Comparison of ENCODE assay signal across 21 cellular contexts in the genomic region with DNA sequence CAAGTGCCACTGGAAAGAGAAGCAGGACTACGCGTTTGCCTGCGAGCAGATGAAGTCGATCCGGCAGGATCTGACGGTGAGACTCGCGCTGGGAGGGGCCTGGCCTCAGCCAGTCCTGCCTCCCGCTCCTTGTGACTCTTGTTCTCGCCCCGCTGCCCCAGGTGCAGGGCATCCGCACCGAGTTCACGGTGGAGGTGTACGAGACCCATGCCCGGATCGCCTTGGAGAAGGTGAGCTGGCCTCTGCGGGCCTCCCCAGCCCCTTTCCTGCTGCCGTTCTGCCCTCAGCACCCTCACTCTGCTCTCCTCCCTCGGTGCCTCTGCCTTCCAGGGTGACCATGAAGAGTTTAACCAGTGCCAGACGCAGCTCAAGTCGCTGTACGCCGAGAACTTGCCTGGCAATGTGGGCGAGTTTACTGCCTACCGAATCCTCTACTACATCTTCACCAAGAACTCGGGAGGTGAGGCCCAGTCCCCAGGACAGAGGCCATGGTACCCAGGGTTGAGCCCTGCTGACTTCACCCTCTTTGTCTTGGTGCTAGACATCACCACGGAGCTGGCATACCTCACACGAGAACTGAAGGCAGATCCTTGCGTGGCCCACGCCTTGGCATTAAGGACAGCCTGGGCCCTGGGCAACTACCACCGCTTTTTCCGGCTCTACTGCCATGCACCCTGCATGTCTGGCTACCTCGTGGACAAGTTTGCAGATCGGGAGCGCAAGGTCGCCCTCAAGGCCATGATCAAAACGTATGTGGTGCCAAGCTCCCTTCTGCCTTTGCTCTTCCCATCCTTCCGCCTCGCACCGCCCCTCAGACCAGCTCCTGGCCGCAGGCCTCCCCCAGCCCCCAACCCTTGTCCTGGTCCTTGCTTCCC. TPM values are rescaled to one million over a fixed set of nuclear protein-coding genes. Genes with fewer than 3 reads are reported as not detected.
DNase-seq lines count a peak whose midpoint lies in the region; ATAC-seq and TF ChIP-seq lines count a peak whose summit lies in the region.
"Had no signal": no experiment of that assay in that cellular context is flagged by ENCODE, and none has a peak within 500 bp of the region (broad histone marks: within the 10 kb centered on the region; RNA-seq: fewer than 3 reads in every experiment).

No MANE protein-coding gene starts in this region.

- H3K9ac ChIP-seq in IMR-90 (ENCODE audit: low read depth, low read length) = no peak overlapping the region
- H3K9ac ChIP-seq: BLaER1 had no signal

- no peak overlapping the region for H4K5ac ChIP-seq in IMR-90 (ENCODE audit: low read depth, low read length)

- no peak overlapping the region for H3K4me3 ChIP-seq in IMR-90 (ENCODE audit: insufficient read depth, low read depth, low read length)
- H3K4me3 ChIP-seq in sigmoid colon = no peak overlapping the region
- H3K4me3 ChIP-seq in GM23338 = no peak overlapping the region
- H3K4me3 ChIP-seq: ascending aorta, BLaER1, uterus had no signal

- peaks cover 44% of the 10 kb centered on the region for H3K36me3 Mint-ChIP-seq in activated T-cell treated with anti-CD3 and anti-CD28 coated beads, Interleukin-2, amount 50 U/mL, for 4 hours (ENCODE audit: insufficient read depth)
- peaks cover 9 to 23% of the 10 kb centered on the region in 2 donors for H3K36me3 Mint-ChIP-seq in activated T-cell treated with anti-CD3 and anti-CD28 coated beads, Interleukin-2, amount 50 U/mL, for 72 hours (ENCODE audit: insufficient read depth in 2 of 2)
- H3K36me3 Mint-ChIP-seq in chondrocyte (ENCODE audit: low read depth) = peaks cover 38% of the 10 kb centered on the region
- peaks cover 61% of the 10 kb centered on the region for H3K36me3 Mint-ChIP-seq in WTC11
- H3K36me3 Mint-ChIP-seq in GM23338 (ENCODE audit: low read depth) = peaks cover 77% of the 10 kb centered on the region

- dilution Hi-C loops in IMR-90 (cut with HindIII; ENCODE audit: low sequenced_read_pairs, unreplicated experiment) = no loop called here

- no peak overlapping the region for H2AFZ ChIP-seq in IMR-90 (replicated peaks; ENCODE audit: low read length, poor library complexity)
- H2AFZ ChIP-seq in GM23338 = no peak overlapping the region

- no peak overlapping the region for H2BK5ac ChIP-seq in IMR-90 (ENCODE audit: low read depth, low read length, poor library complexity, severe bottlenecking)

- no peak overlapping the region for H2AK5ac ChIP-seq in IMR-90 (ENCODE audit: low read depth, low read length)

- no peak overlapping the region for H4K8ac ChIP-seq in IMR-90 (ENCODE audit: low read depth in 2 of 2, low read length in 2 of 2)

- no peak for TF ChIP-seq RAD21 in IMR-90 (IDR thresholded peaks at IDR 0.05; ENCODE audit: low read length)

- H3K9me3 Mint-ChIP-seq in activated T-cell treated with anti-CD3 and anti-CD28 coated beads, Interleukin-2, amount 50 U/mL, for 4 hours = no peaks in the 10 kb centered on the region
- no peaks in the 10 kb centered on the region for H3K9me3 Mint-ChIP-seq in activated T-cell treated with anti-CD3 and anti-CD28 coated beads, Interleukin-2, amount 50 U/mL, for 72 hours
- H3K9me3 Mint-ChIP-seq in chondrocyte (ENCODE audit: low read depth) (no peaks in the 10 kb centered on the region), WTC11 (no peaks in the 10 kb centered on the region), GM23338 (no peaks in the 10 kb centered on the region)

- no peak overlapping the region for H2BK15ac ChIP-seq in IMR-90 (ENCODE audit: low read depth, low read length)

- no peak for TF ChIP-seq POLR2A in IMR-90 (IDR thresholded peaks at IDR 0.05; ENCODE audit: low read depth, low read length)
- no peak for TF ChIP-seq POLR2A in sigmoid colon (IDR thresholded peaks at IDR 0.05)

- H3K36me3 ChIP-seq in IMR-90 (ENCODE audit: control insufficient read depth, insufficient read depth, low read length) (peaks cover 88% of the 10 kb centered on the region), sigmoid colon (peaks cover 70 to 94% (median 87%) of the 10 kb centered on the region in 4 donors), GM23338 (ENCODE audit: insufficient read depth) (peaks cover 27% of the 10 kb centered on the region)
- H3K36me3 ChIP-seq: uterus had no signal

- H2BK120ac ChIP-seq in IMR-90 (ENCODE audit: low read depth, low read length) = no peak overlapping the region

- peaks cover 6% of the 10 kb centered on the region; the same call in 1 of the 2 replicates for H3K79me2 ChIP-seq in GM23338 (replicated peaks; ENCODE audit: insufficient read depth)

- CTCF ChIA-PET in IMR-90 (lab: Yijun Ruan, JAX) (no interaction called here), WTC11 (lab: Charles Lee) (interaction anchor here (0.6 kb wide), 1 partner anchor 1816 kb away, joined by 5 read pairs; no protein-coding TSS in a partner anchor)

- H3K79me1 ChIP-seq in IMR-90 (ENCODE audit: low read depth in 1 of 2, low read length in 2 of 2) = peaks cover 24 to 67% of the 10 kb centered on the region in 2 experiments

- H3K4me2 ChIP-seq in IMR-90 (ENCODE audit: low read depth, low read length) = no peak overlapping the region
- H3K4me2 ChIP-seq in GM23338 = no peak overlapping the region

- H3K4ac ChIP-seq in IMR-90 (ENCODE audit: low read depth, low read length) = no peak overlapping the region

- H3K14ac ChIP-seq in IMR-90 (replicated peaks; ENCODE audit: low read depth, low read length) = no peak overlapping the region

- in situ Hi-C loops in IMR-90 (cut with MboI; ENCODE audit: low sequenced_read_pairs) = loop anchor here (10.0 to 25.0 kb wide), 6 partner anchors 253 to 1679 kb away; a partner anchor contains a TSS

- H3K27ac Mint-ChIP-seq in activated T-cell treated with anti-CD3 and anti-CD28 coated beads, Interleukin-2, amount 50 U/mL, for 72 hours = no peak overlapping the region
- H3K27ac Mint-ChIP-seq in chondrocyte (ENCODE audit: unreplicated experiment) = no peak overlapping the region
- H3K27ac Mint-ChIP-seq in WTC11 = no peak overlapping the region
- no peak overlapping the region; the same call in 1 of the 2 replicates for H3K27ac Mint-ChIP-seq in GM23338

- H3K27me3 Mint-ChIP-seq in activated T-cell treated with anti-CD3 and anti-CD28 coated beads, Interleukin-2, amount 50 U/mL, for 4 hours (ENCODE audit: low read depth) = no peaks in the 10 kb centered on the region
- H3K27me3 Mint-ChIP-seq in activated T-cell treated with anti-CD3 and anti-CD28 coated beads, Interleukin-2, amount 50 U/mL, for 72 hours (ENCODE audit: low read depth) = no peaks in the 10 kb centered on the region
- H3K27me3 Mint-ChIP-seq in chondrocyte (ENCODE audit: low read depth) (no peaks in the 10 kb centered on the region), WTC11 (ENCODE audit: low read depth) (no peaks in the 10 kb centered on the region), GM23338 (ENCODE audit: insufficient read depth, low read depth, poor library complexity) (peaks cover 12% of the 10 kb centered on the region)

- POLR2A ChIA-PET in IMR-90 (lab: Charles Lee; ENCODE audit: unreplicated experiment) = no interaction called here
- POLR2A ChIA-PET in WTC11 (lab: Charles Lee) = no interaction called here

- no peak overlapping the region for H4K91ac ChIP-seq in IMR-90 (ENCODE audit: insufficient read depth, low read depth, low read length)

- H3K23ac ChIP-seq in IMR-90 (ENCODE audit: low read depth, low read length) = no peak overlapping the region

- H3F3A ChIP-seq in GM23338 (replicated peaks; ENCODE audit: low read depth) = peaks cover 6% of the 10 kb centered on the region; the same call in 1 of the 2 replicates

- no peak overlapping the region for H3K56ac ChIP-seq in IMR-90 (ENCODE audit: extremely low read depth, insufficient read depth, low read length)

- H4K20me1 ChIP-seq in IMR-90 (ENCODE audit: insufficient read depth, low read length) (peaks cover 73% of the 10 kb centered on the region), GM23338 (replicated peaks; ENCODE audit: insufficient read depth) (peaks cover 6% of the 10 kb centered on the region; the same call in 1 of the 2 replicates)

- H2BK20ac ChIP-seq in IMR-90 (ENCODE audit: low read depth, low read length) = no peak overlapping the region

- no peak for ATAC-seq in activated T-cell treated with anti-CD3 and anti-CD28 coated beads, Interleukin-2, amount 50 U/mL, for 4 hours
- ATAC-seq in activated T-cell treated with anti-CD3 and anti-CD28 coated beads, Interleukin-2, amount 50 U/mL, for 72 hours (replicated peaks in 1 of 2) = no peak
- ATAC-seq in IMR-90 (ENCODE audit: low read depth) = no peak
- no peak for ATAC-seq in WTC11
- ATAC-seq in GM18909 (IDR thresholded peaks at IDR 0.05; ENCODE audit: poor library complexity, unreplicated experiment) = no peak
- no peak for ATAC-seq in GM23338
- ATAC-seq: left colon, Right ventricle myocardium inferior had no signal

- H3K4me1 ChIP-seq in IMR-90 (ENCODE audit: control insufficient read depth, insufficient read depth, low read length) (peaks cover 18% of the 10 kb centered on the region), sigmoid colon (peaks cover 0 to 31% (median 21%) of the 10 kb centered on the region in 4 donors), GM23338 (ENCODE audit: insufficient read depth) (peaks cover 3% of the 10 kb centered on the region; the same call in 1 of the 2 replicates)
- H3K4me1 ChIP-seq: uterus had no signal

- TF ChIP-seq EP300 in sigmoid colon (IDR thresholded peaks at IDR 0.05) = no peak

- H3K9me3 ChIP-seq in IMR-90 (ENCODE audit: control insufficient read depth, insufficient read depth, low read length) = no peaks in the 10 kb centered on the region
- H3K9me3 ChIP-seq in sigmoid colon = no peaks in the 10 kb centered on the region
- H3K9me3 ChIP-seq: ascending aorta, BLaER1, uterus had no signal

- H3K9me1 ChIP-seq in IMR-90 (ENCODE audit: insufficient read depth, low read length) = peaks cover 6% of the 10 kb centered on the region; the same call in 1 of the 2 replicates

- H3K9me2 ChIP-seq in GM23338 (ENCODE audit: insufficient read depth) = no peaks in the 10 kb centered on the region

- H3K4me3 Mint-ChIP-seq in activated T-cell treated with anti-CD3 and anti-CD28 coated beads, Interleukin-2, amount 50 U/mL, for 4 hours = peak overlapping the region; percentile 9
- H3K4me3 Mint-ChIP-seq in activated T-cell treated with anti-CD3 and anti-CD28 coated beads, Interleukin-2, amount 50 U/mL, for 72 hours = no peak overlapping the region
- H3K4me3 Mint-ChIP-seq in chondrocyte (ENCODE audit: unreplicated experiment) (no peak overlapping the region), WTC11 (no peak overlapping the region), GM23338 (no peak overlapping the region; the same call in 2 of the 3 replicates)

- intact Hi-C loops in IMR-90 (cut with micrococcal nuclease) = no loop called here
- intact Hi-C loops in sigmoid colon (cut with DNase I) = no loop called here

- WGBS in IMR-90 (ENCODE audit: extremely low coverage in 2 of 2, insufficient read length in 1 of 2), 2 experiments = 95% methylated on average over 25 of the region's 42 CpGs; no CpG with 5 or more reads in 1 of the 2 experiments
- WGBS in sigmoid colon, 2 donors = 93 to 95% methylated on average over 42 of the region's 42 CpGs

- no peak for DNase-seq in activated T-cell treated with anti-CD3 and anti-CD28 coated beads, Interleukin-2, amount 50 U/mL, for 4 hours
- DNase-seq in activated T-cell treated with anti-CD3 and anti-CD28 coated beads, Interleukin-2, amount 50 U/mL, for 72 hours = no peak
- DNase-seq in IMR-90 = no peak
- peak; percentile 87 for DNase-seq in chondrocyte (ENCODE audit: low spot score)
- peak; percentile 29 for DNase-seq in sigmoid colon
- no peak for DNase-seq in WTC11 (ENCODE audit: low spot score)
- no peak for DNase-seq in GM23338 (ENCODE audit: low spot score)
- DNase-seq: activated CD4-positive, alpha-beta T cell treated with anti-CD3 and anti-CD28 coated beads for 48 hours; DMS 273 treated with DMSO at 0.1 percent for 48 hours; effector CD8-positive, alpha-beta T cell; GDM1; MM.1S; stimulated activated CD4-positive, alpha-beta T cell treated with anti-CD3 and anti-CD28 coated beads, Interleukin-4, amount 100 ng/mL, for 1 hour; uterus had no signal

- no peak overlapping the region for H2AK9ac ChIP-seq in IMR-90 (replicated peaks; ENCODE audit: low read depth, low read length, poor library complexity)

- TF ChIP-seq CTCF in IMR-90 (conservative IDR thresholded peaks at IDR 0.05; ENCODE audit: low read depth, low read length) (no peak), chondrocyte (IDR thresholded peaks at IDR 0.05) (no peak), sigmoid colon (IDR thresholded peaks at IDR 0.05) (no peak), WTC11 (IDR thresholded peaks at IDR 0.05) (no peak), GM23338 (conservative IDR thresholded peaks at IDR 0.05; ENCODE audit: low read depth in 2 of 2) (no peak)

- peaks cover 10% of the 10 kb centered on the region for H3K4me1 Mint-ChIP-seq in activated T-cell treated with anti-CD3 and anti-CD28 coated beads, Interleukin-2, amount 50 U/mL, for 4 hours (ENCODE audit: low read depth)
- peaks cover 27% of the 10 kb centered on the region for H3K4me1 Mint-ChIP-seq in activated T-cell treated with anti-CD3 and anti-CD28 coated beads, Interleukin-2, amount 50 U/mL, for 72 hours (ENCODE audit: low read depth)
- H3K4me1 Mint-ChIP-seq in chondrocyte (ENCODE audit: low read depth) (peaks cover 37% of the 10 kb centered on the region), WTC11 (peaks cover 7% of the 10 kb centered on the region), GM23338 (peaks cover 10% of the 10 kb centered on the region; the same call in 2 of the 3 replicates)

- no peaks in the 10 kb centered on the region for H3K27me3 ChIP-seq in IMR-90 (ENCODE audit: control insufficient read depth, insufficient read depth, low read length)
- H3K27me3 ChIP-seq in sigmoid colon = no peaks in the 10 kb centered on the region
- H3K27me3 ChIP-seq in GM23338 (ENCODE audit: insufficient read depth) = no peaks in the 10 kb centered on the region
- H3K27me3 ChIP-seq: ascending aorta, BLaER1, uterus had no signal

- TSS peak; percentile 23 for BruUV-seq in IMR-90 (replicated peaks; lab: Mats Ljungman, UMichigan)

- no peak overlapping the region for H3K18ac ChIP-seq in IMR-90 (ENCODE audit: low read depth, low read length)

- H3K27ac ChIP-seq in IMR-90 (ENCODE audit: insufficient read depth, low read length) = no peak overlapping the region
- H3K27ac ChIP-seq in sigmoid colon = no peak overlapping the region
- H3K27ac ChIP-seq in GM23338 (ENCODE audit: low read depth) = no peak overlapping the region
- H3K27ac ChIP-seq: ascending aorta, BLaER1, uterus had no signal

RNA-seq across cellular contexts. Expression of a gene that starts 5.6 kb away (rescaled TPM):
- total RNA-seq in activated T-cell treated with anti-CD3 and anti-CD28 coated beads, Interleukin-2, amount 50 U/mL, for 4 hours = 1 to 10 TPM; 4.8 to 5.4 (median 5.2) TPM
- total RNA-seq in activated T-cell treated with anti-CD3 and anti-CD28 coated beads, Interleukin-2, amount 50 U/mL, for 72 hours = 1 to 10 TPM; 3.1 to 5.8 TPM
- total RNA-seq in IMR-90 (2012; rRNA removed) (0.83 and 1.1 TPM in 2 replicates), chondrocyte (10.2 to 14.8 TPM (median 13.2 TPM) in 3 replicates), sigmoid colon (1 to 10 TPM; 2.5 to 7.8 (median 3.6) TPM), WTC11 (2021) (6.1 to 7.5 TPM (median 6.9 TPM) in 3 replicates)
- polyA plus RNA-seq in IMR-90 (2012; rRNA removed) (0.69 and 0.94 TPM in 2 replicates), sigmoid colon (10 to 100 TPM in 2 of 3 donors, 1 to 10 TPM in 1; 8.1 to 14.8 (median 13.2) TPM), GM23338 (2016; fragmentation: Nextera tagmentation; extraction: Ambion mirVana) (0.26 and 0.52 TPM in 2 replicates)
- 0.29 and 1.4 TPM in 2 replicates for polyA plus RNA-seq in IMR-90 (2012; cell fraction: cytosol; rRNA removed)
- 0.34 and 0.86 TPM in 2 replicates for polyA plus RNA-seq in IMR-90 (2012; cell fraction: nucleus; rRNA removed; ENCODE audit: low replicate concordance)
- 3.3 and 6.4 TPM in 2 replicates for total RNA-seq in GM23338 (2014; rRNA removed; shearing (Covaris generic))

RNA-seq across cellular contexts. Expression of a gene that starts 9.0 kb away (rescaled TPM):
- total RNA-seq in activated T-cell treated with anti-CD3 and anti-CD28 coated beads, Interleukin-2, amount 50 U/mL, for 4 hours = 100 to 1,000 TPM; 138 to 157 (median 145) TPM
- total RNA-seq in activated T-cell treated with anti-CD3 and anti-CD28 coated beads, Interleukin-2, amount 50 U/mL, for 72 hours = 100 to 1,000 TPM; 221 to 283 TPM
- total RNA-seq in IMR-90 (2012; rRNA removed) (17.5 and 21.1 TPM in 2 replicates), chondrocyte (110 to 166 TPM (median 116 TPM) in 3 replicates), sigmoid colon (100 to 1,000 TPM in 2 of 4 donors, 10 to 100 TPM in 2; 59.1 to 286 (median 107) TPM), WTC11 (2021) (175 to 187 TPM (median 187 TPM) in 3 replicates)
- polyA plus RNA-seq in IMR-90 (2012; rRNA removed) (93.9 and 108 TPM in 2 replicates), sigmoid colon (100 to 1,000 TPM in 1 of 3 donors, 10 to 100 TPM in 2; 13.6 to 148 (median 18.0) TPM), GM23338 (2016; fragmentation: Nextera tagmentation; extraction: Ambion mirVana) (41.2 and 42.1 TPM in 2 replicates)
- polyA plus RNA-seq in IMR-90 (2012; cell fraction: cytosol; rRNA removed) = 13.4 and 19.9 TPM in 2 replicates
- 1,067 and 1,629 TPM in 2 replicates for polyA plus RNA-seq in IMR-90 (2012; cell fraction: nucleus; rRNA removed; ENCODE audit: low replicate concordance)
- 45.6 and 74.3 TPM in 2 replicates for total RNA-seq in GM23338 (2014; rRNA removed; shearing (Covaris generic))

RNA-seq across cellular contexts. Expression of a gene that starts 15.1 kb away (rescaled TPM):
- total RNA-seq in activated T-cell treated with anti-CD3 and anti-CD28 coated beads, Interleukin-2, amount 50 U/mL, for 4 hours = under 1 TPM in 1 of 3 donors, not detected in 2; 0.30 TPM
- total RNA-seq in activated T-cell treated with anti-CD3 and anti-CD28 coated beads, Interleukin-2, amount 50 U/mL, for 72 hours = under 1 TPM in 1 of 2 donors, not detected in 1; 0.30 TPM
- total RNA-seq in IMR-90 (2012; rRNA removed) (7.2 and 7.8 TPM in 2 replicates), chondrocyte (62.9 to 66.4 TPM (median 66.4 TPM) in 3 replicates), sigmoid colon (10 to 100 TPM; 12.1 to 16.6 (median 13.1) TPM), WTC11 (2021) (11.5 to 19.8 TPM (median 18.3 TPM) in 3 replicates)
- polyA plus RNA-seq in IMR-90 (2012; rRNA removed) (25.3 and 45.3 TPM in 2 replicates), sigmoid colon (100 to 1,000 TPM; 171 to 529 (median 348) TPM), GM23338 (2016; fragmentation: Nextera tagmentation; extraction: Ambion mirVana) (1.4 and 2.3 TPM in 2 replicates)
- polyA plus RNA-seq in IMR-90 (2012; cell fraction: cytosol; rRNA removed) = 68.0 and 69.8 TPM in 2 replicates
- 13.3 and 20.0 TPM in 2 replicates for polyA plus RNA-seq in IMR-90 (2012; cell fraction: nucleus; rRNA removed; ENCODE audit: low replicate concordance)
- 0.35 and 3.4 TPM in 2 replicates for total RNA-seq in GM23338 (2014; rRNA removed; shearing (Covaris generic))
- polyA plus RNA-seq: neural cell had no signal

RNA-seq across cellular contexts. Expression of a gene that starts 42.7 kb away (rescaled TPM):
- under 1 TPM in 1 of 3 donors, not detected in 2; 0.46 TPM for total RNA-seq in activated T-cell treated with anti-CD3 and anti-CD28 coated beads, Interleukin-2, amount 50 U/mL, for 4 hours
- under 1 TPM; 0.32 to 0.41 TPM for total RNA-seq in activated T-cell treated with anti-CD3 and anti-CD28 coated beads, Interleukin-2, amount 50 U/mL, for 72 hours
- total RNA-seq in IMR-90 (2012; rRNA removed) = not detected in 2 replicates
- polyA plus RNA-seq in IMR-90 (2012; rRNA removed) = not detected in 2 replicates
- 0.05 TPM in 1 of 2 replicates, not detected in the other for polyA plus RNA-seq in IMR-90 (2012; cell fraction: cytosol; rRNA removed)
- 0.34 TPM in 1 of 2 replicates, not detected in the other for polyA plus RNA-seq in IMR-90 (2012; cell fraction: nucleus; rRNA removed; ENCODE audit: low replicate concordance)
- total RNA-seq in chondrocyte = 0.49 TPM in 1 of 3 replicates, not detected in the others
- 1 to 10 TPM; 2.5 to 5.4 (median 3.7) TPM for total RNA-seq in sigmoid colon
- 1 to 10 TPM in 2 of 3 donors, under 1 TPM in 1; 0.23 to 2.2 (median 1.8) TPM for polyA plus RNA-seq in sigmoid colon
- 35.9 to 38.2 TPM (median 37.1 TPM) in 3 replicates for total RNA-seq in WTC11 (2021)
- total RNA-seq in GM23338 (2014; rRNA removed; shearing (Covaris generic)) = 31.8 and 40.8 TPM in 2 replicates
- polyA plus RNA-seq in GM23338 (2016; fragmentation: Nextera tagmentation; extraction: Ambion mirVana) = 18.2 and 21.5 TPM in 2 replicates

RNA-seq across cellular contexts. Expression of a gene that starts 44.6 kb away (rescaled TPM):
- total RNA-seq in activated T-cell treated with anti-CD3 and anti-CD28 coated beads, Interleukin-2, amount 50 U/mL, for 4 hours = under 1 TPM; 0.35 to 0.76 (median 0.58) TPM
- total RNA-seq in activated T-cell treated with anti-CD3 and anti-CD28 coated beads, Interleukin-2, amount 50 U/mL, for 72 hours = 10 to 100 TPM in 1 of 2 donors, under 1 TPM in 1; 0.83 to 14.2 TPM
- total RNA-seq in IMR-90 (2012; rRNA removed) (not detected in 2 replicates), chondrocyte (not detected in 3 replicates), sigmoid colon (not detected), WTC11 (2021) (not detected in 3 replicates)
- polyA plus RNA-seq in IMR-90 (2012; rRNA removed) (not detected in 2 replicates), sigmoid colon (1 to 10 TPM in 1 of 3 donors, not detected in 2; 1.9 TPM), GM23338 (2016; fragmentation: Nextera tagmentation; extraction: Ambion mirVana) (not detected in 2 replicates)
- not detected in 2 replicates for polyA plus RNA-seq in IMR-90 (2012; cell fraction: cytosol; rRNA removed)
- not detected in 2 replicates for polyA plus RNA-seq in IMR-90 (2012; cell fraction: nucleus; rRNA removed; ENCODE audit: low replicate concordance)
- not detected in 2 replicates for total RNA-seq in GM23338 (2014; rRNA removed; shearing (Covaris generic))
- total RNA-seq: ascending aorta, cerebellum, left colon, Right ventricle myocardium inferior, uterus had no signal
- polyA plus RNA-seq: neural cell had no signal

Comparison
In these comparisons a context has a peak if more than half of its experiments do, and no peak if none do; other contexts are left out.
1. DNase-seq: peak in chondrocyte (single experiment) and sigmoid colon (single experiment); none in activated T-cell treated with anti-CD3 and anti-CD28 coated beads, Interleukin-2, amount 50 U/mL, for 4 hours (single experiment), activated T-cell treated with anti-CD3 and anti-CD28 coated beads, Interleukin-2, amount 50 U/mL, for 72 hours (0 of 2), IMR-90 (single experiment), WTC11 (single experiment) and GM23338 (single experiment).